10 cellular contexts compared by ENCODE assay signal in genomic region chr21:44303490-44303981, GRCh38. TPM values are rescaled to one million over a fixed set of nuclear protein-coding genes. Genes with fewer than 3 reads are reported as not detected.
DNase-seq lines count a peak whose midpoint lies in the region; ATAC-seq lines count a peak whose summit lies in the region.
"Had no signal": no experiment of that assay in that cellular context is flagged by ENCODE, and none has a peak within 500 bp of the region (broad histone marks: within the 10 kb centered on the region; RNA-seq: fewer than 3 reads in every experiment).

No MANE protein-coding gene starts in this region.

- ATAC-seq in activated T-cell treated with anti-CD3 and anti-CD28 coated beads, Interleukin-2, amount 50 U/mL, for 4 hours = no peak
- ATAC-seq in HG02798 (IDR thresholded peaks at IDR 0.05; ENCODE audit: poor library complexity, unreplicated experiment) = no peak

- H3K27me3 Mint-ChIP-seq in activated T-cell treated with anti-CD3 and anti-CD28 coated beads, Interleukin-2, amount 50 U/mL, for 4 hours (ENCODE audit: low read depth) = no peaks in the 10 kb centered on the region

- peaks cover 5% of the 10 kb centered on the region for H3K36me3 Mint-ChIP-seq in activated T-cell treated with anti-CD3 and anti-CD28 coated beads, Interleukin-2, amount 50 U/mL, for 4 hours (ENCODE audit: insufficient read depth)

- H3K4me3 ChIP-seq in ectodermal cell (ENCODE audit: insufficient read depth, low read depth, low read length) = no peak overlapping the region
- H3K4me3 ChIP-seq: GM23248 had no signal

- no peaks in the 10 kb centered on the region for H3K9me3 Mint-ChIP-seq in activated T-cell treated with anti-CD3 and anti-CD28 coated beads, Interleukin-2, amount 50 U/mL, for 4 hours

- H3K27ac ChIP-seq in ectodermal cell (ENCODE audit: insufficient read depth, low read depth, low read length, poor library complexity, severe bottlenecking) = peak overlapping the region; percentile 3
- H3K27ac ChIP-seq: GM23248 had no signal

- H3K9me3 ChIP-seq in ectodermal cell (ENCODE audit: control insufficient read depth, low read length) = no peaks in the 10 kb centered on the region

- no peak for DNase-seq in activated T-cell treated with anti-CD3 and anti-CD28 coated beads, Interleukin-2, amount 50 U/mL, for 4 hours
- DNase-seq in activated T-cell treated with anti-CD3 and anti-CD28 coated beads, Interleukin-2, amount 50 U/mL, for 1 hour = no peak
- DNase-seq in superior temporal gyrus (ENCODE audit: extremely low spot score) = peak; percentile 24
- no peak for DNase-seq in NCI-H1092 treated with DMSO at 0.1 percent for 48 hours (lab: John Stamatoyannopoulos, UW)
- DNase-seq: GM23248, NCI-H2171 had no signal

- peak overlapping the region; percentile 49 for H3K4me3 Mint-ChIP-seq in activated T-cell treated with anti-CD3 and anti-CD28 coated beads, Interleukin-2, amount 50 U/mL, for 4 hours

- peaks cover 41% of the 10 kb centered on the region for H3K4me1 Mint-ChIP-seq in activated T-cell treated with anti-CD3 and anti-CD28 coated beads, Interleukin-2, amount 50 U/mL, for 4 hours (ENCODE audit: low read depth)

- peaks cover 25% of the 10 kb centered on the region for H3K4me1 ChIP-seq in ectodermal cell (ENCODE audit: control insufficient read depth, insufficient read depth, low read length)

- WGBS in ectodermal cell, 2 experiments = 85 to 88% methylated on average over 12 of the region's 12 CpGs

- H3K36me3 ChIP-seq in ectodermal cell (ENCODE audit: control insufficient read depth, insufficient read depth, low read length) = no peaks in the 10 kb centered on the region

- peaks cover 10% of the 10 kb centered on the region for H3K27me3 ChIP-seq in ectodermal cell (ENCODE audit: control insufficient read depth, insufficient read depth, low read length, poor library complexity, severe bottlenecking)

RNA-seq across cellular contexts. Expression of gene PFKL, which starts 3.7 kb away (rescaled TPM):
- total RNA-seq in activated T-cell treated with anti-CD3 and anti-CD28 coated beads, Interleukin-2, amount 50 U/mL, for 4 hours = 100 to 1,000 TPM; 102 to 122 (median 116) TPM
- polyA plus RNA-seq in ectodermal cell (2013, experiment 1 of 4) = 90.5 TPM
- 86.9 TPM for polyA plus RNA-seq in ectodermal cell (2013, experiment 2 of 4)
- polyA plus RNA-seq in ectodermal cell (2013, experiment 3 of 4) = 71.3 TPM
- polyA plus RNA-seq in ectodermal cell (2013, experiment 4 of 4) = 75.3 TPM

RNA-seq across cellular contexts. Expression of gene AIRE, which starts 17.9 kb away (rescaled TPM):
- not detected for total RNA-seq in activated T-cell treated with anti-CD3 and anti-CD28 coated beads, Interleukin-2, amount 50 U/mL, for 4 hours
- not detected for polyA plus RNA-seq in ectodermal cell (2013, experiment 1 of 4)
- polyA plus RNA-seq in ectodermal cell (2013, experiment 2 of 4) = 0.05 TPM
- polyA plus RNA-seq in ectodermal cell (2013, experiment 3 of 4) = 0.21 TPM
- polyA plus RNA-seq in ectodermal cell (2013, experiment 4 of 4) = 0.08 TPM
- total RNA-seq: GM23248 had no signal
- polyA plus RNA-seq: AG04450, GM23248 had no signal

RNA-seq across cellular contexts. Expression of gene CFAP410, which starts 35.7 kb away (rescaled TPM):
- total RNA-seq in activated T-cell treated with anti-CD3 and anti-CD28 coated beads, Interleukin-2, amount 50 U/mL, for 4 hours = 10 to 100 TPM; 30.2 to 32.7 (median 30.5) TPM
- polyA plus RNA-seq in ectodermal cell (2013, experiment 1 of 4) = 16.0 TPM
- polyA plus RNA-seq in ectodermal cell (2013, experiment 2 of 4) = 20.6 TPM
- polyA plus RNA-seq in ectodermal cell (2013, experiment 3 of 4) = 15.4 TPM
- 17.6 TPM for polyA plus RNA-seq in ectodermal cell (2013, experiment 4 of 4)

RNA-seq across cellular contexts. Expression of gene DNMT3L, which starts 41.8 kb away (rescaled TPM):
- total RNA-seq in activated T-cell treated with anti-CD3 and anti-CD28 coated beads, Interleukin-2, amount 50 U/mL, for 4 hours = not detected
- not detected for polyA plus RNA-seq in ectodermal cell (2013, experiment 1 of 4)
- 0.20 TPM for polyA plus RNA-seq in ectodermal cell (2013, experiment 2 of 4)
- not detected for polyA plus RNA-seq in ectodermal cell (2013, experiment 3 of 4)
- not detected for polyA plus RNA-seq in ectodermal cell (2013, experiment 4 of 4)
- total RNA-seq: frontal cortex, GM23248 had no signal
- polyA plus RNA-seq: AG04450, GM23248 had no signal

RNA-seq across cellular contexts. Expression of gene TRPM2, which starts 49.9 kb away (rescaled TPM):
- total RNA-seq in activated T-cell treated with anti-CD3 and anti-CD28 coated beads, Interleukin-2, amount 50 U/mL, for 4 hours = 10 to 100 TPM in 1 of 3 donors, 1 to 10 TPM in 1, under 1 TPM in 1; 0.95 to 21.6 (median 2.5) TPM
- polyA plus RNA-seq in ectodermal cell (2013, experiment 1 of 4) = not detected
- polyA plus RNA-seq in ectodermal cell (2013, experiment 2 of 4) = 0.14 TPM
- polyA plus RNA-seq in ectodermal cell (2013, experiment 3 of 4) = not detected
- polyA plus RNA-seq in ectodermal cell (2013, experiment 4 of 4) = 0.04 TPM
- polyA plus RNA-seq: AG04450, GM23248 had no signal
